ENCODE assay signal across 1 cellular context in genomic region chr17:79986441-79987186, GRCh38.
TF ChIP-seq lines count a peak whose summit lies in the region.

No MANE protein-coding gene starts in this region.

TF ChIP-seq in SK-N-SH, 30 proteins besides CTCF, POLR2A, EP300 and RAD21:
- TF ChIP-seq NFIC (IDR thresholded peaks at IDR 0.05; ENCODE audit: borderline replicate concordance) (peak; percentile 10; the same call in 1 of the 2 replicates), FOXJ3 (CRISPR knock-in tag; IDR thresholded peaks at IDR 0.05) (peak; percentile 54; the same call in 1 of the 2 replicates), CHD2 (IDR thresholded peaks at IDR 0.05; ENCODE audit: low read length, partially characterized antibody) (no peak), MXI1 (IDR thresholded peaks at IDR 0.05; ENCODE audit: low read depth, low read length) (peak; percentile 78), ZBTB33 (IDR thresholded peaks at IDR 0.05; ENCODE audit: borderline replicate concordance, low read depth) (no peak)
